ENCODE assay signal across 21 cellular contexts in genomic region chr7:106538638-106539037, GRCh38.
"Had no signal": no experiment of that assay in that cellular context is flagged by ENCODE, and none has a peak within 500 bp of the region (broad histone marks: within the 10 kb centered on the region; RNA-seq: fewer than 3 reads in every experiment).

No MANE protein-coding gene starts in this region.

- DNase-seq: activated B cell treated with CpG ODN at 0.5 μM for 24 hours; activated CD4-positive, alpha-beta memory T cell treated with anti-CD3 and anti-CD28 coated beads, Interleukin-2, amount 10 ng/mL, durations not matched to agents 7 days and 5 days; activated CD4-positive, alpha-beta T cell treated with anti-CD3 and anti-CD28 coated beads for 48 hours; activated naive CD4-positive, alpha-beta T cell treated with anti-CD3 and anti-CD28 coated beads, Interleukin-2, amount 10 ng/mL, durations not matched to agents 7 days and 5 days; activated T-cell treated with anti-CD3 and anti-CD28 coated beads, Interleukin-2, amount 50 U/mL, for 1 hour; aorta; cerebellar nuclear complex; cortex of kidney; effector CD8-positive, alpha-beta T cell; esophagus squamous epithelium; foreskin fibroblast; hypothalamus; kidney; naive B cell; psoas muscle; spleen; stimulated activated CD4-positive, alpha-beta T cell treated with anti-CD3 and anti-CD28 coated beads, Interleukin-4, amount 100 ng/mL, for 4 hours; testis had no signal

- ATAC-seq: left lobe of liver; psoas muscle; sciatic nerve; stimulated activated memory B cell treated with anti-CD40 and anti-IgM and Interleukin-4, amounts not matched to agents 10 μg/mL and 1 μg/mL and 100 μg/mL, for 72 hours had no signal

- H3K27ac ChIP-seq: esophagus squamous epithelium, psoas muscle, spleen, testis had no signal

- H3K4me3 ChIP-seq: esophagus squamous epithelium, psoas muscle, spleen, testis had no signal

- H3K27me3 ChIP-seq: esophagus squamous epithelium, spleen, testis had no signal

- H3K4me1 ChIP-seq: psoas muscle, testis had no signal

- H3K9me3 ChIP-seq: esophagus squamous epithelium, psoas muscle, spleen, testis had no signal

- H3K36me3 ChIP-seq: esophagus squamous epithelium, spleen had no signal
